Comparison of ENCODE assay signal across 1 cellular context in genomic region chr17:79979201-79979840, GRCh38.
TF ChIP-seq lines count a peak whose summit lies in the region.

No MANE protein-coding gene starts in this region.

TF ChIP-seq in WTC11, 78 proteins besides CTCF, POLR2A, EP300 and RAD21 (continued from another document):
- TF ChIP-seq KAT7 (CRISPR knock-in tag; IDR thresholded peaks at IDR 0.05; ENCODE audit: borderline replicate concordance) (no peak), SOX15 (CRISPR knock-in tag; IDR thresholded peaks at IDR 0.05) (no peak), ESRRA (CRISPR knock-in tag; IDR thresholded peaks at IDR 0.05; ENCODE audit: borderline replicate concordance) (no peak), NFE2L1 (CRISPR knock-in tag; IDR thresholded peaks at IDR 0.05) (no peak), CREM (CRISPR knock-in tag; IDR thresholded peaks at IDR 0.05) (no peak), SMAD4 (CRISPR knock-in tag; IDR thresholded peaks at IDR 0.05) (no peak), ZNF671 (CRISPR knock-in tag; IDR thresholded peaks at IDR 0.05) (no peak), TCF7 (CRISPR knock-in tag; IDR thresholded peaks at IDR 0.05; ENCODE audit: low read depth) (no peak), CDX4 (CRISPR knock-in tag; IDR thresholded peaks at IDR 0.05; ENCODE audit: borderline replicate concordance) (no peak), ZNF423 (CRISPR knock-in tag; IDR thresholded peaks at IDR 0.05) (no peak), SMAD3 (CRISPR knock-in tag; IDR thresholded peaks at IDR 0.05; ENCODE audit: borderline replicate concordance) (no peak), ELF4 (CRISPR knock-in tag; IDR thresholded peaks at IDR 0.05; ENCODE audit: low read depth) (no peak), OVOL2 (CRISPR knock-in tag; IDR thresholded peaks at IDR 0.05; ENCODE audit: borderline replicate concordance) (no peak)
- TF ChIP-seq, protein P1, sequence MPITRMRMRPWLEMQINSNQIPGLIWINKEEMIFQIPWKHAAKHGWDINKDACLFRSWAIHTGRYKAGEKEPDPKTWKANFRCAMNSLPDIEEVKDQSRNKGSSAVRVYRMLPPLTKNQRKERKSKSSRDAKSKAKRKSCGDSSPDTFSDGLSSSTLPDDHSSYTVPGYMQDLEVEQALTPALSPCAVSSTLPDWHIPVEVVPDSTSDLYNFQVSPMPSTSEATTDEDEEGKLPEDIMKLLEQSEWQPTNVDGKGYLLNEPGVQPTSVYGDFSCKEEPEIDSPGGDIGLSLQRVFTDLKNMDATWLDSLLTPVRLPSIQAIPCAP (CRISPR knock-in tag; IDR thresholded peaks at IDR 0.05), result no peak
- TF ChIP-seq, protein P2, sequence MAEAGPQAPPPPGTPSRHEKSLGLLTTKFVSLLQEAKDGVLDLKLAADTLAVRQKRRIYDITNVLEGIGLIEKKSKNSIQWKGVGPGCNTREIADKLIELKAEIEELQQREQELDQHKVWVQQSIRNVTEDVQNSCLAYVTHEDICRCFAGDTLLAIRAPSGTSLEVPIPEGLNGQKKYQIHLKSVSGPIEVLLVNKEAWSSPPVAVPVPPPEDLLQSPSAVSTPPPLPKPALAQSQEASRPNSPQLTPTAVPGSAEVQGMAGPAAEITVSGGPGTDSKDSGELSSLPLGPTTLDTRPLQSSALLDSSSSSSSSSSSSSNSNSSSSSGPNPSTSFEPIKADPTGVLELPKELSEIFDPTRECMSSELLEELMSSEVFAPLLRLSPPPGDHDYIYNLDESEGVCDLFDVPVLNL (CRISPR knock-in tag; IDR thresholded peaks at IDR 0.05; ENCODE audit: borderline replicate concordance, low read depth), result no peak
- TF ChIP-seq, protein P3, sequence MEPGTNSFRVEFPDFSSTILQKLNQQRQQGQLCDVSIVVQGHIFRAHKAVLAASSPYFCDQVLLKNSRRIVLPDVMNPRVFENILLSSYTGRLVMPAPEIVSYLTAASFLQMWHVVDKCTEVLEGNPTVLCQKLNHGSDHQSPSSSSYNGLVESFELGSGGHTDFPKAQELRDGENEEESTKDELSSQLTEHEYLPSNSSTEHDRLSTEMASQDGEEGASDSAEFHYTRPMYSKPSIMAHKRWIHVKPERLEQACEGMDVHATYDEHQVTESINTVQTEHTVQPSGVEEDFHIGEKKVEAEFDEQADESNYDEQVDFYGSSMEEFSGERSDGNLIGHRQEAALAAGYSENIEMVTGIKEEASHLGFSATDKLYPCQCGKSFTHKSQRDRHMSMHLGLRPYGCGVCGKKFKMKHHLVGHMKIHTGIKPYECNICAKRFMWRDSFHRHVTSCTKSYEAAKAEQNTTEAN (CRISPR knock-in tag; IDR thresholded peaks at IDR 0.05), result no peak
- TF ChIP-seq, protein P4, sequence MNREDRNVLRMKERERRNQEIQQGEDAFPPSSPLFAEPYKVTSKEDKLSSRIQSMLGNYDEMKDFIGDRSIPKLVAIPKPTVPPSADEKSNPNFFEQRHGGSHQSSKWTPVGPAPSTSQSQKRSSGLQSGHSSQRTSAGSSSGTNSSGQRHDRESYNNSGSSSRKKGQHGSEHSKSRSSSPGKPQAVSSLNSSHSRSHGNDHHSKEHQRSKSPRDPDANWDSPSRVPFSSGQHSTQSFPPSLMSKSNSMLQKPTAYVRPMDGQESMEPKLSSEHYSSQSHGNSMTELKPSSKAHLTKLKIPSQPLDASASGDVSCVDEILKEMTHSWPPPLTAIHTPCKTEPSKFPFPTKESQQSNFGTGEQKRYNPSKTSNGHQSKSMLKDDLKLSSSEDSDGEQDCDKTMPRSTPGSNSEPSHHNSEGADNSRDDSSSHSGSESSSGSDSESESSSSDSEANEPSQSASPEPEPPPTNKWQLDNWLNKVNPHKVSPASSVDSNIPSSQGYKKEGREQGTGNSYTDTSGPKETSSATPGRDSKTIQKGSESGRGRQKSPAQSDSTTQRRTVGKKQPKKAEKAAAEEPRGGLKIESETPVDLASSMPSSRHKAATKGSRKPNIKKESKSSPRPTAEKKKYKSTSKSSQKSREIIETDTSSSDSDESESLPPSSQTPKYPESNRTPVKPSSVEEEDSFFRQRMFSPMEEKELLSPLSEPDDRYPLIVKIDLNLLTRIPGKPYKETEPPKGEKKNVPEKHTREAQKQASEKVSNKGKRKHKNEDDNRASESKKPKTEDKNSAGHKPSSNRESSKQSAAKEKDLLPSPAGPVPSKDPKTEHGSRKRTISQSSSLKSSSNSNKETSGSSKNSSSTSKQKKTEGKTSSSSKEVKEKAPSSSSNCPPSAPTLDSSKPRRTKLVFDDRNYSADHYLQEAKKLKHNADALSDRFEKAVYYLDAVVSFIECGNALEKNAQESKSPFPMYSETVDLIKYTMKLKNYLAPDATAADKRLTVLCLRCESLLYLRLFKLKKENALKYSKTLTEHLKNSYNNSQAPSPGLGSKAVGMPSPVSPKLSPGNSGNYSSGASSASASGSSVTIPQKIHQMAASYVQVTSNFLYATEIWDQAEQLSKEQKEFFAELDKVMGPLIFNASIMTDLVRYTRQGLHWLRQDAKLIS (CRISPR knock-in tag; IDR thresholded peaks at IDR 0.05; ENCODE audit: borderline replicate concordance), result no peak
